13 cellular contexts compared by ENCODE assay signal in the genomic region with DNA sequence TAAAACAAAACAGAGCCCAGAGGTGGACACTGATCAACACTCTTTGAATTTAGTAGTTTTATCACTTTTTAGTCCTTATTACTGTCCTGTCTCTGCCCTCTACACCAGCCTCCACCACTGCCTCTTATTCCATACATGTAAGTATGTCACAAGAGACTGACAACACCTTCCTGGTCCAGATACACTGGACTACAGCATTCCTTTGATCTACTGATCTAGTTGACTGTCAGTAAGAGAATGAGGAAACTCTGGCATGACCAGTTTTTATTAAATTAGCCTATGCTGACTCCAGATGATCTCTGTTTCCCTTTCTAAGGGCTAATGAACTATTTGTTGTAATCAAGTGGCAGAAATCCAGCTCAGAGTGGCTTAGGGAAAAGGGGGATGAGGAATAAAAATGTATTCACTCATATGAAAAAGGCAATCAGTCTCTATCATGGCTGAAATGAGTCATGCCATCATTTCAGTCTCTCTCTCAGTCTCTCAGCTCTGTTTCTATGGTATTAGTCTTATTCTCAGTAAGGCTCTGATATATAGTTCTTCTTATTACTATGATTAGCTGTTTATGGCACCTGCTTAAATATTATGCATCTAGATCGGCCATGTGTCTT. TPM values are rescaled to one million over a fixed set of nuclear protein-coding genes. Genes with fewer than 3 reads are reported as not detected.
A peak's percentile ranks its signal among the peaks of the same experiment; 100 is the strongest.
DNase-seq lines count a peak whose midpoint lies in the region; ATAC-seq, FAIRE-seq and TF ChIP-seq lines count a peak whose summit lies in the region.
"Had no signal": no experiment of that assay in that cellular context is flagged by ENCODE, and none has a peak within 500 bp of the region (broad histone marks: within the 10 kb centered on the region; RNA-seq: fewer than 3 reads in every experiment).

No MANE protein-coding gene starts in this region.

- no peaks in the 10 kb centered on the region for H3K79me2 ChIP-seq in K562 (ENCODE audit: control insufficient read depth, insufficient read depth, low read length)

- 0% methylated on average over 1 of the region's 1 CpG for WGBS in K562 (ENCODE audit: insufficient coverage, low coverage, missing lambda C conversion rate)
- 67 to 71% methylated on average over 1 of the region's 1 CpG for WGBS in transverse colon (ENCODE audit: low coverage in 1 of 2), 2 donors

- TF ChIP-seq RAD21 in K562 (CRISPR knock-in tag; conservative IDR thresholded peaks at IDR 0.05 in 1 of 2, IDR thresholded peaks at IDR 0.05 in 1 of 2), result no peak

- no peak for DNase-seq in activated T-cell treated with anti-CD3 and anti-CD28 coated beads, Interleukin-2, amount 50 U/mL, for 72 hours
- DNase-seq in activated T-cell treated with anti-CD3 and anti-CD28 coated beads, Interleukin-2, amount 50 U/mL, for 1 hour, result no peak
- DNase-seq in K562 (ENCODE audit: extremely low read depth in 1 of 4, low spot score in 3 of 4) (no peak), mesothelial cell of epicardium (ENCODE audit: low spot score in 2 of 2, unreplicated experiment in 2 of 2) (no peak), transverse colon (no peak), NCI-H1694 (lab: John Stamatoyannopoulos, UW) (no peak), SW480 (ENCODE audit: low spot score) (no peak), anterior cingulate cortex (lab: John Stamatoyannopoulos, UW) (no peak)
- DNase-seq: effector memory CD4-positive, alpha-beta T cell; GM23248; NK-92 treated with Interleukin-12 subunit alpha and Interleukin-12 subunit beta, amount 100 ng/mL, for 24 hours; stimulated activated CD4-positive, alpha-beta T cell treated with anti-CD3 and anti-CD28 coated beads, Interleukin-15, amount 100 ng/mL, for 24 hours had no signal

- TF ChIP-seq EP300 in K562 (IDR thresholded peaks at IDR 0.05; ENCODE audit: low read length) (no peak), transverse colon (IDR thresholded peaks at IDR 0.05; ENCODE audit: low read depth) (no peak)

- in situ Hi-C loops in K562 (cut with MboI), result no loop called here
- in situ Hi-C loops in transverse colon (cut with MboI; ENCODE audit: low pct_ligation_motif_present in 1 of 4, low pct_unique_long_range_greater_than_20kb in 1 of 4, low sequenced_read_pairs in 3 of 4), result no loop called here

- H3K4me3 ChIP-seq in K562, result no peak overlapping the region
- no peak overlapping the region for H3K4me3 ChIP-seq in transverse colon
- H3K4me3 ChIP-seq: GM23248 had no signal

- 0 out of 2 replicates have a peak overlapping the region, but pooled peaks have one; percentile 14 for H2AFZ ChIP-seq in K562 (ENCODE audit: low read depth, low read length)
- H2AFZ ChIP-seq: GM23248 had no signal

- no peaks in the 10 kb centered on the region for H3K9me1 ChIP-seq in K562 (ENCODE audit: control insufficient read depth, insufficient read depth, low read length)

- peaks cover 14% of the 10 kb centered on the region for H3K4me1 Mint-ChIP-seq in activated T-cell treated with anti-CD3 and anti-CD28 coated beads, Interleukin-2, amount 50 U/mL, for 72 hours (ENCODE audit: low read depth)
- H3K4me1 Mint-ChIP-seq in mesothelial cell of epicardium, result peaks cover 22% of the 10 kb centered on the region

- H3K27ac ChIP-seq in K562 (ENCODE audit: extremely low read depth, low read depth, low read length) (no peak overlapping the region), transverse colon (peak overlapping the region in 3 of 4 donors; percentile 1 to 43 (median 9))
- H3K27ac ChIP-seq: GM23248 had no signal

- H4K20me1 ChIP-seq in K562 (replicated peaks; ENCODE audit: control insufficient read depth, insufficient read depth, low read length), result no peaks in the 10 kb centered on the region

- TF ChIP-seq CTCF in K562 (IDR thresholded peaks at IDR 0.05 in 2 of 3, conservative IDR thresholded peaks at IDR 0.05 in 1 of 3; ENCODE audit: insufficient read depth in 2 of 3, low read depth in 1 of 3, low read length in 3 of 3) (no peak), mesothelial cell of epicardium (IDR thresholded peaks at IDR 0.05; ENCODE audit: unreplicated experiment) (no peak), transverse colon (IDR thresholded peaks at IDR 0.05) (no peak)

- CTCF ChIA-PET in K562 (lab: Yijun Ruan, JAX; ENCODE audit: low intra/inter-chr PET ratio), result no interaction called here

- no peak overlapping the region for H3K4me2 ChIP-seq in K562 (ENCODE audit: insufficient read depth, low read length)

- no peak for FAIRE-seq in K562 (lab: Jason Lieb, UNC)
- FAIRE-seq: GM19239 had no signal

- no peaks in the 10 kb centered on the region for H3K27me3 Mint-ChIP-seq in activated T-cell treated with anti-CD3 and anti-CD28 coated beads, Interleukin-2, amount 50 U/mL, for 72 hours (ENCODE audit: low read depth)
- H3K27me3 Mint-ChIP-seq in mesothelial cell of epicardium (ENCODE audit: low read depth), result no peaks in the 10 kb centered on the region

- BruUV-seq in K562 (replicated peaks; lab: Mats Ljungman, UMichigan), result no TSS peak

- H3K4me1 ChIP-seq in K562 (replicated peaks in 1 of 2; ENCODE audit: control insufficient read depth in 2 of 2, insufficient read depth in 2 of 2, low read length in 2 of 2) (0 out of 5 replicates have a peak, but pooled peaks cover 0 to 4% of the 10 kb centered on the region in 2 experiments), transverse colon (peaks cover 16 to 39% (median 31%) of the 10 kb centered on the region in 4 donors)

- no peak overlapping the region for H3K27ac Mint-ChIP-seq in activated T-cell treated with anti-CD3 and anti-CD28 coated beads, Interleukin-2, amount 50 U/mL, for 72 hours
- peak overlapping the region; percentile 80 for H3K27ac Mint-ChIP-seq in mesothelial cell of epicardium

- intact Hi-C loops in K562 (cut with micrococcal nuclease) (no loop called here), transverse colon (cut with DNase I; ENCODE audit: low total_unique reads) (no loop called here)

- no peak for TF ChIP-seq POLR2A in K562 (conservative IDR thresholded peaks at IDR 0.05)
- no peak for TF ChIP-seq POLR2A in transverse colon (IDR thresholded peaks at IDR 0.05)

- no peaks in the 10 kb centered on the region for H3K9me3 ChIP-seq in K562 (replicated peaks; ENCODE audit: control insufficient read depth, insufficient read depth, low read depth, low read length)
- no peaks in the 10 kb centered on the region for H3K9me3 ChIP-seq in transverse colon

- no peaks in the 10 kb centered on the region for H3K36me3 ChIP-seq in K562 (ENCODE audit: control insufficient read depth, insufficient read depth, low read length)
- H3K36me3 ChIP-seq in transverse colon, result no peaks in the 10 kb centered on the region

- peak; percentile 83 to 91 for ATAC-seq in activated T-cell treated with anti-CD3 and anti-CD28 coated beads, Interleukin-2, amount 50 U/mL, for 72 hours (replicated peaks in 1 of 2)
- no peak for ATAC-seq in K562

- H3K27me3 ChIP-seq in K562 (ENCODE audit: control insufficient read depth in 2 of 2, insufficient read depth in 2 of 2, low read length in 2 of 2) (peaks cover 3 to 4% of the 10 kb centered on the region in 2 experiments; a peak in 1 of 5 replicates), transverse colon (no peaks in the 10 kb centered on the region)

- peak overlapping the region in 1 of 2 donors; percentile 37 for H3K4me3 Mint-ChIP-seq in activated T-cell treated with anti-CD3 and anti-CD28 coated beads, Interleukin-2, amount 50 U/mL, for 72 hours
- H3K4me3 Mint-ChIP-seq in mesothelial cell of epicardium, result no peak overlapping the region

- H3K36me3 Mint-ChIP-seq in activated T-cell treated with anti-CD3 and anti-CD28 coated beads, Interleukin-2, amount 50 U/mL, for 72 hours (ENCODE audit: insufficient read depth in 2 of 2), result no peaks in the 10 kb centered on the region
- H3K36me3 Mint-ChIP-seq in mesothelial cell of epicardium, result no peaks in the 10 kb centered on the region

- no peak overlapping the region for H3K9ac ChIP-seq in K562 (ENCODE audit: insufficient read depth in 1 of 2, low read depth in 2 of 2, low read length in 2 of 2)
- H3K9ac ChIP-seq: GM23248 had no signal

- POLR2A ChIA-PET in K562 (lab: Yijun Ruan, JAX), result interaction anchor here (0.5 to 1.6 kb wide), 5 partner anchors 8 to 214 kb away, joined by 3 to 6 read pairs (median 3); no protein-coding TSS in a partner anchor

- H3K9me3 Mint-ChIP-seq in activated T-cell treated with anti-CD3 and anti-CD28 coated beads, Interleukin-2, amount 50 U/mL, for 72 hours, result no peaks in the 10 kb centered on the region
- H3K9me3 Mint-ChIP-seq in mesothelial cell of epicardium, result peaks cover 3% of the 10 kb centered on the region

RNA-seq across cellular contexts. Expression of gene ARHGEF37, which starts 5.5 kb away (rescaled TPM):
- 1 to 10 TPM; 1.6 to 3.7 TPM for total RNA-seq in activated T-cell treated with anti-CD3 and anti-CD28 coated beads, Interleukin-2, amount 50 U/mL, for 72 hours
- total RNA-seq in K562 (2011; cell fraction: chromatin; rRNA removed; ENCODE audit: low replicate concordance), result 0.11 TPM in 1 of 2 replicates, not detected in the other
- total RNA-seq in K562 (2011; cell fraction: nucleolus; rRNA removed), result not detected in 2 replicates
- 0.15 TPM in 1 of 2 replicates, not detected in the other for total RNA-seq in K562 (2011; cell fraction: nucleoplasm; rRNA removed)
- total RNA-seq in K562 (2014; rRNA removed) (0.05 TPM in 1 of 2 replicates, not detected in the other), K562 (2014; rRNA removed; fragmentation: Illumina TruSeq; extraction: Trizol) (0.04 and 0.06 TPM in 2 replicates), K562 (2015; rRNA removed; fragmentation: Illumina TruSeq; extraction: Trizol) (0.14 TPM in 1 of 2 replicates, not detected in the other), K562 (2021) (0.27 and 0.51 TPM in 2 replicates), mesothelial cell of epicardium (9.1 to 10.1 TPM (median 10.0 TPM) in 3 replicates), transverse colon (10 to 100 TPM; 14.2 to 27.5 (median 21.7) TPM)
- polyA plus RNA-seq in K562 (2011; rRNA removed) (0.04 TPM in 2 replicates), K562 (2014; fragmentation: Illumina TruSeq; extraction: Trizol) (0.04 TPM in 1 of 2 replicates, not detected in the other), K562 (2014; fragmentation: Nextera tagmentation; extraction: Ambion mirVana) (under 1 TPM; 0.17 to 0.25 TPM), K562 (2014; rRNA removed) (0.01 TPM in 1 of 2 replicates, not detected in the other)
- 0.01 TPM in 2 replicates for polyA plus RNA-seq in K562 (2011; cell fraction: cytosol; rRNA removed)
- polyA plus RNA-seq in K562 (2011; cell fraction: nucleus; rRNA removed), result 0.09 TPM in 1 of 2 replicates, not detected in the other
- 0.05 and 0.21 TPM in 2 replicates for polyA plus RNA-seq in K562 (2012)
- not detected in 2 replicates for polyA minus RNA-seq in K562 (2011; rRNA and poly(A)+ RNA removed)
- 2.0 TPM in 1 of 2 replicates, not detected in the other for polyA minus RNA-seq in K562 (2011; cell fraction: cytosol; rRNA and poly(A)+ RNA removed)
- 0.13 TPM in 1 of 2 replicates, not detected in the other for polyA minus RNA-seq in K562 (2011; cell fraction: nucleus; rRNA and poly(A)+ RNA removed)

RNA-seq across cellular contexts. Expression of gene CSNK1A1, which starts 35.6 kb away (rescaled TPM):
- 100 to 1,000 TPM; 176 to 209 TPM for total RNA-seq in activated T-cell treated with anti-CD3 and anti-CD28 coated beads, Interleukin-2, amount 50 U/mL, for 72 hours
- total RNA-seq in K562 (2011; cell fraction: chromatin; rRNA removed; ENCODE audit: low replicate concordance), result 130 and 191 TPM in 2 replicates
- 70.5 and 71.3 TPM in 2 replicates for total RNA-seq in K562 (2011; cell fraction: nucleolus; rRNA removed)
- total RNA-seq in K562 (2011; cell fraction: nucleoplasm; rRNA removed), result 97.4 and 136 TPM in 2 replicates
- total RNA-seq in K562 (2014; rRNA removed) (196 TPM in 2 replicates), K562 (2014; rRNA removed; fragmentation: Illumina TruSeq; extraction: Trizol) (192 and 220 TPM in 2 replicates), K562 (2015; rRNA removed; fragmentation: Illumina TruSeq; extraction: Trizol) (141 and 154 TPM in 2 replicates), K562 (2021) (186 and 196 TPM in 2 replicates), mesothelial cell of epicardium (246 to 254 TPM (median 248 TPM) in 3 replicates), transverse colon (100 to 1,000 TPM; 159 to 260 (median 184) TPM)
- polyA plus RNA-seq in K562 (2011; rRNA removed) (138 and 185 TPM in 2 replicates), K562 (2014; fragmentation: Illumina TruSeq; extraction: Trizol) (120 and 133 TPM in 2 replicates), K562 (2014; fragmentation: Nextera tagmentation; extraction: Ambion mirVana) (10 to 100 TPM; 49.1 to 63.3 TPM), K562 (2014; rRNA removed) (116 and 117 TPM in 2 replicates)
- polyA plus RNA-seq in K562 (2011; cell fraction: cytosol; rRNA removed), result 64.6 and 80.0 TPM in 2 replicates
- polyA plus RNA-seq in K562 (2011; cell fraction: nucleus; rRNA removed), result 60.4 and 64.4 TPM in 2 replicates
- 86.1 and 129 TPM in 2 replicates for polyA plus RNA-seq in K562 (2012)
- 262 and 295 TPM in 2 replicates for polyA minus RNA-seq in K562 (2011; rRNA and poly(A)+ RNA removed)
- 105 and 106 TPM in 2 replicates for polyA minus RNA-seq in K562 (2011; cell fraction: cytosol; rRNA and poly(A)+ RNA removed)
- polyA minus RNA-seq in K562 (2011; cell fraction: nucleus; rRNA and poly(A)+ RNA removed), result 88.7 and 149 TPM in 2 replicates
